Comparison of ENCODE assay signal across 8 cellular contexts in genomic region chr2:73827660-73828388, GRCh38. TPM values are rescaled to one million over a fixed set of nuclear protein-coding genes. Genes with fewer than 3 reads are reported as not detected.
A peak's percentile ranks its signal among the peaks of the same experiment; 100 is the strongest.
DNase-seq lines count a peak whose midpoint lies in the region; TF ChIP-seq lines count a peak whose summit lies in the region.

No MANE protein-coding gene starts in this region.

- H3F3A ChIP-seq in DOHH2 (ENCODE audit: control insufficient read depth, insufficient read depth) = no peaks in the 10 kb centered on the region
- H3F3A ChIP-seq in OCI-LY1 (ENCODE audit: insufficient read depth, low read length) = no peaks in the 10 kb centered on the region

- H3K9me2 ChIP-seq in DOHH2 (replicated peaks; ENCODE audit: control insufficient read depth, low read length) (no peaks in the 10 kb centered on the region), OCI-LY1 (ENCODE audit: low read depth, low read length) (no peaks in the 10 kb centered on the region)

- H3K4me1 ChIP-seq in DOHH2 (ENCODE audit: control insufficient read depth, low read length) (peaks cover 37% of the 10 kb centered on the region), OCI-LY1 (ENCODE audit: insufficient read depth, low read length, severe bottlenecking) (peaks cover 33% of the 10 kb centered on the region), esophagus squamous epithelium (peaks cover 27 to 49% (median 29%) of the 10 kb centered on the region in 3 donors)

- H3K4me3 ChIP-seq in DOHH2 (ENCODE audit: low read length) (peak overlapping the region; percentile 75), OCI-LY1 (ENCODE audit: low read depth, low read length, poor library complexity, severe bottlenecking) (peak overlapping the region; percentile 90), esophagus squamous epithelium (peak overlapping the region in 3 of 4 donors; percentile 63 to 97 (median 91)), skeletal muscle cell (ENCODE audit: low read depth, low read length) (peak overlapping the region; percentile 69)

- TF ChIP-seq CTCF in DOHH2 (IDR thresholded peaks at IDR 0.05; ENCODE audit: low read depth, low read length, poor library complexity, severe bottlenecking) (no peak), OCI-LY1 (IDR thresholded peaks at IDR 0.05; ENCODE audit: low read length) (no peak), esophagus squamous epithelium (IDR thresholded peaks at IDR 0.05) (no peak), GM13976 (IDR thresholded peaks at IDR 0.05; ENCODE audit: borderline replicate concordance, control extremely low read depth, extremely low read depth, insufficient read depth, missing control alignments) (no peak)

- H3K9ac ChIP-seq in OCI-LY1 (ENCODE audit: low read length) = peak overlapping the region; percentile 88

- DNase-seq in esophagus squamous epithelium (lab: John Stamatoyannopoulos, UW) (no peak), skeletal muscle cell (ENCODE audit: low read depth) (no peak), pons (ENCODE audit: low spot score) (no peak), NCI-H2196 treated with DMSO at 0.1 percent for 48 hours (lab: John Stamatoyannopoulos, UW; ENCODE audit: unreplicated experiment) (no peak), GM13976 (ENCODE audit: low spot score) (no peak), HPDE6-E6E7 (ENCODE audit: extremely low spot score) (no peak)

- TF ChIP-seq POLR2A in esophagus squamous epithelium (IDR thresholded peaks at IDR 0.05) = no peak

- peaks cover 23% of the 10 kb centered on the region for H3K36me3 ChIP-seq in DOHH2 (ENCODE audit: control insufficient read depth, low read length)
- H3K36me3 ChIP-seq in OCI-LY1 (ENCODE audit: insufficient read depth, low read length) = peaks cover 17% of the 10 kb centered on the region
- peaks cover 0 to 9% (median 5%) of the 10 kb centered on the region in 3 donors for H3K36me3 ChIP-seq in esophagus squamous epithelium

- H3K27ac ChIP-seq in DOHH2 (ENCODE audit: low read depth, low read length) = no peak overlapping the region
- peak overlapping the region; percentile 50 for H3K27ac ChIP-seq in OCI-LY1 (ENCODE audit: low read depth, low read length, poor library complexity, severe bottlenecking)
- peak overlapping the region in 2 of 4 donors; percentile 93 to 99 for H3K27ac ChIP-seq in esophagus squamous epithelium

- WGBS in esophagus squamous epithelium, 2 donors = 75 to 82% methylated on average over 9 of the region's 9 CpGs

- H3K27me3 ChIP-seq in DOHH2 (ENCODE audit: control insufficient read depth, low read length) = no peaks in the 10 kb centered on the region
- H3K27me3 ChIP-seq in OCI-LY1 (ENCODE audit: insufficient read depth, low read length) = no peaks in the 10 kb centered on the region
- H3K27me3 ChIP-seq in esophagus squamous epithelium = no peaks in the 10 kb centered on the region

- in situ Hi-C loops in GM13976 (cut with MboI; ENCODE audit: low sequenced_read_pairs, unreplicated experiment) = no loop called here

- no peaks in the 10 kb centered on the region for H4K20me1 ChIP-seq in DOHH2 (ENCODE audit: control insufficient read depth, insufficient read depth, low read depth, low read length)
- H4K20me1 ChIP-seq in OCI-LY1 (ENCODE audit: insufficient read depth, low read length) = no peaks in the 10 kb centered on the region

- H3K9me3 ChIP-seq in DOHH2 (ENCODE audit: control insufficient read depth, insufficient read depth, low read length) (peaks cover 4% of the 10 kb centered on the region), OCI-LY1 (ENCODE audit: low read length) (0 out of 2 replicates have a peak, but pooled peaks cover 2% of the 10 kb centered on the region), esophagus squamous epithelium (no peaks in the 10 kb centered on the region)

- intact Hi-C loops in esophagus squamous epithelium (cut with DNase I) = loop anchor here (10.0 kb wide), 2 partner anchors 167 to 317 kb away; partner anchors contain the start of gene BOLA3

- peak overlapping the region; percentile 80; the same call in 1 of the 2 replicates for H2AFZ ChIP-seq in OCI-LY1 (ENCODE audit: low read length)

- H3K79me2 ChIP-seq in DOHH2 (ENCODE audit: control insufficient read depth, low read length) (peaks cover 38% of the 10 kb centered on the region), OCI-LY1 (ENCODE audit: insufficient read depth, low read length) (0 out of 2 replicates have a peak, but pooled peaks cover 3% of the 10 kb centered on the region)

- H3K4me2 ChIP-seq in DOHH2 (ENCODE audit: low read length) (peak overlapping the region; percentile 66), OCI-LY1 (ENCODE audit: low read length) (peak overlapping the region; percentile 95)

RNA-seq across cellular contexts. Expression of gene STAMBP, which starts 0.9 kb away (rescaled TPM):
- 10 to 100 TPM; 23.5 to 36.8 (median 32.5) TPM for total RNA-seq in esophagus squamous epithelium

RNA-seq across cellular contexts. Expression of gene C2orf78, which starts 43.8 kb away (rescaled TPM):
- total RNA-seq in esophagus squamous epithelium = not detected

RNA-seq across cellular contexts. Expression of gene DUSP11, which starts 47.9 kb away (rescaled TPM):
- 10 to 100 TPM; 24.5 to 48.2 (median 41.0) TPM for total RNA-seq in esophagus squamous epithelium
